Comparison of ENCODE assay signal across 14 cellular contexts in the genomic region with DNA sequence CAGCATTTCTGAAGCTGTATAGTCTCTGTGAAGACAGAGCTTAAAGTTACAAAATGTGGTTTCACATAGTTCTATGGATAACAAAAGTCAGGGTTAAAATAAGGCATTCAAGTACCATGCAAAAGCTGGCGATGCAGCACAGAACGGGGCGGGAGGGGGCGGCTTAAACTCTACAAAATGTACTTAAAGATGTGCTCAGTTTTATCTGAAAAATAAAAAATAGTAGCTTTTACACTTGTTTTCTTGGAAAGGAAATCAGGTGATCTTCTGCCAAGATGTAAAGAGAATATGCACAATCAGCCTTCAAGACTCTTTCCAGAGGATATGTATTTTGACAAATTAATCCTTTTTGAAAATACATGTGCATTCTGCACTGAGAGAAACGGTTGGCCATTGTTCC.
DNase-seq lines count a peak whose midpoint lies in the region; ATAC-seq and TF ChIP-seq lines count a peak whose summit lies in the region.
"Had no signal": no experiment of that assay in that cellular context is flagged by ENCODE, and none has a peak within 500 bp of the region (broad histone marks: within the 10 kb centered on the region; RNA-seq: fewer than 3 reads in every experiment).

No MANE protein-coding gene starts in this region.

- H3K36me3 ChIP-seq in HCT116 (ENCODE audit: control insufficient read depth in 1 of 2, insufficient read depth in 2 of 2, low read length in 2 of 2) = no peaks in the 10 kb centered on the region

- H3K4me3 ChIP-seq in HCT116 (replicated peaks in 1 of 2; ENCODE audit: low read depth in 1 of 2, low read length in 2 of 2) = no peak overlapping the region

- no peak for ATAC-seq in HCT116
- ATAC-seq in HG03039 (IDR thresholded peaks at IDR 0.05; ENCODE audit: unreplicated experiment) = no peak

- intact Hi-C loops in HCT116 (cut with micrococcal nuclease) (no loop called here), head of caudate nucleus (cut with DNase I) (no loop called here)

- no peaks in the 10 kb centered on the region for H3K79me2 ChIP-seq in HCT116 (ENCODE audit: insufficient read depth, low read length)

- H3K27me3 ChIP-seq in HCT116 (ENCODE audit: insufficient read depth, low read length) = no peaks in the 10 kb centered on the region

- no peak for TF ChIP-seq POLR2A in HCT116 (IDR thresholded peaks at IDR 0.05; ENCODE audit: borderline replicate concordance, extremely low read depth, insufficient read depth, insufficient read length)

- CTCF ChIA-PET in HCT116 (lab: Charles Lee) = no interaction called here
- CTCF ChIA-PET in HEK293T (lab: Yijun Ruan, JAX) = interaction anchor here (0.6 kb wide), 1 partner anchor 10 kb away, joined by 4 read pairs; no protein-coding TSS in a partner anchor

- POLR2A ChIA-PET in HCT116 (lab: Charles Lee) (no interaction called here), HEK293T (lab: Yijun Ruan, JAX) (no interaction called here)

- no peak for TF ChIP-seq RAD21 in HCT116 (IDR thresholded peaks at IDR 0.05; ENCODE audit: low read depth)

- H3K9ac ChIP-seq in HCT116 (ENCODE audit: low read length) = no peak overlapping the region

- TF ChIP-seq CTCF in HCT116 (IDR thresholded peaks at IDR 0.05 in 2 of 3, conservative IDR thresholded peaks at IDR 0.05 in 1 of 3; ENCODE audit: borderline replicate concordance in 1 of 3, insufficient read depth in 1 of 3, low read depth in 2 of 3, low read length in 2 of 3) = no peak

- peaks cover 6 to 29% of the 10 kb centered on the region in 2 experiments for H3K4me1 ChIP-seq in HCT116 (ENCODE audit: control insufficient read depth in 1 of 2, insufficient read depth in 2 of 2, low read length in 2 of 2)

- no peaks in the 10 kb centered on the region for H3K9me2 ChIP-seq in HCT116 (ENCODE audit: insufficient read depth)

- BruUV-seq in HCT116 (replicated peaks; lab: Mats Ljungman, UMichigan) = no TSS peak

- RAD21 ChIA-PET in HCT116 (lab: Charles Lee; ENCODE audit: low non-redundant PET in 1 of 2, low total read pairs in 2 of 2, uncharacterized antibody in 2 of 2, unreplicated experiment in 2 of 2) = no interaction called here

- no peak overlapping the region for H3K27ac ChIP-seq in HCT116 (ENCODE audit: low read depth, low read length)
- H3K27ac ChIP-seq: C4-2B had no signal

- no peak for DNase-seq in HCT116 (ENCODE audit: low read depth, low spot score)
- DNase-seq in head of caudate nucleus = peak; percentile 18 to 88 (median 72)
- DNase-seq in occipital lobe (lab: John Stamatoyannopoulos, UW) = peak; percentile 32
- DNase-seq in HEK293T (ENCODE audit: extremely low spot score) = no peak
- no peak for DNase-seq in stimulated activated naive CD4-positive, alpha-beta T cell (lab: John Stamatoyannopoulos, UW)
- DNase-seq in stimulated activated CD4-positive, alpha-beta T cell treated with anti-CD3 and anti-CD28 coated beads, Interleukin-15, amount 100 ng/mL, for 24 hours = no peak
- DNase-seq: CD4-positive, alpha-beta T cell; DMS153; DMS79; GDM1; GOT3; H7 had no signal

- no peaks in the 10 kb centered on the region for H4K20me1 ChIP-seq in HCT116 (ENCODE audit: insufficient read depth)

- H3K9me3 ChIP-seq in HCT116 (ENCODE audit: control insufficient read depth in 1 of 2, insufficient read depth in 1 of 2, low read depth in 1 of 2, low read length in 2 of 2) = no peaks in the 10 kb centered on the region

- peak overlapping the region; percentile 3 for H2AFZ ChIP-seq in HCT116 (ENCODE audit: low read depth, low read length, poor library complexity, severe bottlenecking)

- no peak overlapping the region for H3K4me2 ChIP-seq in HCT116 (ENCODE audit: low read length)

TF ChIP-seq in HCT116, 20 proteins besides CTCF, POLR2A, EP300 and RAD21:
- no peak for TF ChIP-seq FOSL1 (IDR thresholded peaks at IDR 0.05; ENCODE audit: low read depth)

TF ChIP-seq in HEK293T, 16 proteins besides CTCF, POLR2A, EP300 and RAD21:
- TF ChIP-seq ARNT (IDR thresholded peaks at IDR 0.05) (no peak), NFRKB (IDR thresholded peaks at IDR 0.05) (no peak), TARDBP (IDR thresholded peaks at IDR 0.05) (no peak), BHLHE40 (IDR thresholded peaks at IDR 0.05; ENCODE audit: borderline replicate concordance) (no peak), ELF4 (IDR thresholded peaks at IDR 0.05) (no peak), L3MBTL2 (conservative IDR thresholded peaks at IDR 0.05) (no peak), SUZ12 (IDR thresholded peaks at IDR 0.05) (no peak), FOXM1 (IDR thresholded peaks at IDR 0.05; ENCODE audit: borderline replicate concordance) (no peak), CTBP1 (IDR thresholded peaks at IDR 0.05; ENCODE audit: borderline replicate concordance) (no peak), FOXK2 (IDR thresholded peaks at IDR 0.05) (no peak), HDGF (IDR thresholded peaks at IDR 0.05; ENCODE audit: borderline replicate concordance) (no peak), ZNF384 (IDR thresholded peaks at IDR 0.05) (no peak), FOXA1 (IDR thresholded peaks at IDR 0.05) (no peak), LEF1 (IDR thresholded peaks at IDR 0.05; ENCODE audit: borderline replicate concordance) (no peak), SP1 (IDR thresholded peaks at IDR 0.05) (no peak)
- TF ChIP-seq, protein P1, sequence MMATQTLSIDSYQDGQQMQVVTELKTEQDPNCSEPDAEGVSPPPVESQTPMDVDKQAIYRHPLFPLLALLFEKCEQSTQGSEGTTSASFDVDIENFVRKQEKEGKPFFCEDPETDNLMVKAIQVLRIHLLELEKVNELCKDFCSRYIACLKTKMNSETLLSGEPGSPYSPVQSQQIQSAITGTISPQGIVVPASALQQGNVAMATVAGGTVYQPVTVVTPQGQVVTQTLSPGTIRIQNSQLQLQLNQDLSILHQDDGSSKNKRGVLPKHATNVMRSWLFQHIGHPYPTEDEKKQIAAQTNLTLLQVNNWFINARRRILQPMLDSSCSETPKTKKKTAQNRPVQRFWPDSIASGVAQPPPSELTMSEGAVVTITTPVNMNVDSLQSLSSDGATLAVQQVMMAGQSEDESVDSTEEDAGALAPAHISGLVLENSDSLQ (IDR thresholded peaks at IDR 0.05) = no peak

Comparison
In these comparisons a context has a peak if more than half of its experiments do, and no peak if none do; other contexts are left out.
1. DNase-seq: peak in head of caudate nucleus (42 of 42) and occipital lobe (single experiment); none in HCT116 (single experiment), HEK293T (single experiment), stimulated activated naive CD4-positive, alpha-beta T cell (0 of 6) and stimulated activated CD4-positive, alpha-beta T cell treated with anti-CD3 and anti-CD28 coated beads, Interleukin-15, amount 100 ng/mL, for 24 hours (single experiment).